In the genomic region with DNA sequence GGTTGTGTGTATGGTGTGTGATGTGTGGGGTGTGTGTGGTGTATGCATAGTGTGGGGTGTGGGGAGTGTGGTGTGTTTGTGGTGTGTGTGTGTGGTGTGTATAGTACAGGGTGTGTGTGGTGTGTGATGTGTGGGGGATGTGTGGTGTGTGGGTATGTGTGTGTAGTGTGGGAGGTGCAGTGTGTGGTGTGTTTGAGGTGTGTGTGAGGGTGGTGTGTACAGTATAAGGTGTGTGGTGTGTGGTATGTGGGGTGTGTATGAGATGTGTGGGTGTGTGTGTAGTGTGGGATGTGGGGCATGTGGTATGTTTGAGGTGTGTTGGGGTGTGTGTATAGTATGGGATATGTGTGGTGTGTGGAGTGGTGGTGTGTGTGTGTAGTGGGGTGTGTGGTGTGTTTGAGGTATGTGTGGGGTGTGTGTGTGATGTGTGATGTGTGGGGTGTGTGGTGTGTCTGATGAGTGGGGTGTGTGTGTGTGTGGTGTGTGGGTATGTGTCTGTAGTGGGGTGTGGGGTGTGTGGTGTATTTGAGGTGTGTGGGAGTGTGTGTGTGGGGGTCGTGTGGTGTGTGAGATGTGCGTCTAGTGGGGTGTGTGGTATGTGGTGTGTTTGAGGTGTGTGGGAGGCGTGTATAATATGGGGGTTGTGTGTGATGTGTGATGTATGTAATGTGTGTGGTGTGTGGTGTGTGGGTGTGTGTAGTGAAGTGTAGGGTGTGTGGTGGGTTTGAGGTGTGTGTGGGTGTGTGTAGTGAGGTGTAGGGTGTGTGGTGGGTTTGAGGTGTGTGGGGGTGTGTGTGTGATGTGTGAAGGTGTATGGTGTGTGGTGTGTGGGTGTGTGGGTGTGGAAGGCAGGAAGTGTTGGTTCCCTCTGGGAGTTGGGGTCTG, we compare ENCODE assay signal across 1 cellular context.
TF ChIP-seq lines count a peak whose summit lies in the region.

No MANE protein-coding gene starts in this region.

TF ChIP-seq in GM12878, 131 proteins besides CTCF, POLR2A, EP300 and RAD21 (continues in another document):
- peak; percentile 37 for TF ChIP-seq SKIL (IDR thresholded peaks at IDR 0.05; ENCODE audit: low read depth, poor library complexity, severe bottlenecking)
- no peak for TF ChIP-seq TCF7 (IDR thresholded peaks at IDR 0.05; ENCODE audit: borderline replicate concordance)
- TF ChIP-seq, protein P1, sequence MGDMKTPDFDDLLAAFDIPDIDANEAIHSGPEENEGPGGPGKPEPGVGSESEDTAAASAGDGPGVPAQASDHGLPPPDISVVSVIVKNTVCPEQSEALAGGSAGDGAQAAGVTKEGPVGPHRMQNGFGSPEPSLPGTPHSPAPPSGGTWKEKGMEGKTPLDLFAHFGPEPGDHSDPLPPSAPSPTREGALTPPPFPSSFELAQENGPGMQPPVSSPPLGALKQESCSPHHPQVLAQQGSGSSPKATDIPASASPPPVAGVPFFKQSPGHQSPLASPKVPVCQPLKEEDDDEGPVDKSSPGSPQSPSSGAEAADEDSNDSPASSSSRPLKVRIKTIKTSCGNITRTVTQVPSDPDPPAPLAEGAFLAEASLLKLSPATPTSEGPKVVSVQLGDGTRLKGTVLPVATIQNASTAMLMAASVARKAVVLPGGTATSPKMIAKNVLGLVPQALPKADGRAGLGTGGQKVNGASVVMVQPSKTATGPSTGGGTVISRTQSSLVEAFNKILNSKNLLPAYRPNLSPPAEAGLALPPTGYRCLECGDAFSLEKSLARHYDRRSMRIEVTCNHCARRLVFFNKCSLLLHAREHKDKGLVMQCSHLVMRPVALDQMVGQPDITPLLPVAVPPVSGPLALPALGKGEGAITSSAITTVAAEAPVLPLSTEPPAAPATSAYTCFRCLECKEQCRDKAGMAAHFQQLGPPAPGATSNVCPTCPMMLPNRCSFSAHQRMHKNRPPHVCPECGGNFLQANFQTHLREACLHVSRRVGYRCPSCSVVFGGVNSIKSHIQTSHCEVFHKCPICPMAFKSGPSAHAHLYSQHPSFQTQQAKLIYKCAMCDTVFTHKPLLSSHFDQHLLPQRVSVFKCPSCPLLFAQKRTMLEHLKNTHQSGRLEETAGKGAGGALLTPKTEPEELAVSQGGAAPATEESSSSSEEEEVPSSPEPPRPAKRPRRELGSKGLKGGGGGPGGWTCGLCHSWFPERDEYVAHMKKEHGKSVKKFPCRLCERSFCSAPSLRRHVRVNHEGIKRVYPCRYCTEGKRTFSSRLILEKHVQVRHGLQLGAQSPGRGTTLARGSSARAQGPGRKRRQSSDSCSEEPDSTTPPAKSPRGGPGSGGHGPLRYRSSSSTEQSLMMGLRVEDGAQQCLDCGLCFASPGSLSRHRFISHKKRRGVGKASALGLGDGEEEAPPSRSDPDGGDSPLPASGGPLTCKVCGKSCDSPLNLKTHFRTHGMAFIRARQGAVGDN (IDR thresholded peaks at IDR 0.05): no peak
- peak; percentile 99 for TF ChIP-seq ATF7 (IDR thresholded peaks at IDR 0.05; ENCODE audit: low read depth)
- peak; percentile 99; the same call in 1 of the 2 replicates for TF ChIP-seq NBN (IDR thresholded peaks at IDR 0.05)
- peak; percentile 80 for TF ChIP-seq RELB (IDR thresholded peaks at IDR 0.05; ENCODE audit: low read depth)
- TF ChIP-seq, protein P2, sequence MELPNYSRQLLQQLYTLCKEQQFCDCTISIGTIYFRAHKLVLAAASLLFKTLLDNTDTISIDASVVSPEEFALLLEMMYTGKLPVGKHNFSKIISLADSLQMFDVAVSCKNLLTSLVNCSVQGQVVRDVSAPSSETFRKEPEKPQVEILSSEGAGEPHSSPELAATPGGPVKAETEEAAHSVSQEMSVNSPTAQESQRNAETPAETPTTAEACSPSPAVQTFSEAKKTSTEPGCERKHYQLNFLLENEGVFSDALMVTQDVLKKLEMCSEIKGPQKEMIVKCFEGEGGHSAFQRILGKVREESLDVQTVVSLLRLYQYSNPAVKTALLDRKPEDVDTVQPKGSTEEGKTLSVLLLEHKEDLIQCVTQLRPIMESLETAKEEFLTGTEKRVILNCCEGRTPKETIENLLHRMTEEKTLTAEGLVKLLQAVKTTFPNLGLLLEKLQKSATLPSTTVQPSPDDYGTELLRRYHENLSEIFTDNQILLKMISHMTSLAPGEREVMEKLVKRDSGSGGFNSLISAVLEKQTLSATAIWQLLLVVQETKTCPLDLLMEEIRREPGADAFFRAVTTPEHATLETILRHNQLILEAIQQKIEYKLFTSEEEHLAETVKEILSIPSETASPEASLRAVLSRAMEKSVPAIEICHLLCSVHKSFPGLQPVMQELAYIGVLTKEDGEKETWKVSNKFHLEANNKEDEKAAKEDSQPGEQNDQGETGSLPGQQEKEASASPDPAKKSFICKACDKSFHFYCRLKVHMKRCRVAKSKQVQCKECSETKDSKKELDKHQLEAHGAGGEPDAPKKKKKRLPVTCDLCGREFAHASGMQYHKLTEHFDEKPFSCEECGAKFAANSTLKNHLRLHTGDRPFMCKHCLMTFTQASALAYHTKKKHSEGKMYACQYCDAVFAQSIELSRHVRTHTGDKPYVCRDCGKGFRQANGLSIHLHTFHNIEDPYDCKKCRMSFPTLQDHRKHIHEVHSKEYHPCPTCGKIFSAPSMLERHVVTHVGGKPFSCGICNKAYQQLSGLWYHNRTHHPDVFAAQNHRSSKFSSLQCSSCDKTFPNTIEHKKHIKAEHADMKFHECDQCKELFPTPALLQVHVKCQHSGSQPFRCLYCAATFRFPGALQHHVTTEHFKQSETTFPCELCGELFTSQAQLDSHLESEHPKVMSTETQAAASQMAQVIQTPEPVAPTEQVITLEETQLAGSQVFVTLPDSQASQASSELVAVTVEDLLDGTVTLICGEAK (IDR thresholded peaks at IDR 0.05; ENCODE audit: borderline replicate concordance): no peak
- TF ChIP-seq EED (IDR thresholded peaks at IDR 0.05; ENCODE audit: low read depth): peak; percentile 63
- TF ChIP-seq STAT1 (conservative IDR thresholded peaks at IDR 0.05): no peak
- peak; percentile 39; the same call in 1 of the 2 replicates for TF ChIP-seq SPI1 (IDR thresholded peaks at IDR 0.05; ENCODE audit: borderline replicate concordance, insufficient read depth, low read depth, low read length)
- TF ChIP-seq, protein P3, sequence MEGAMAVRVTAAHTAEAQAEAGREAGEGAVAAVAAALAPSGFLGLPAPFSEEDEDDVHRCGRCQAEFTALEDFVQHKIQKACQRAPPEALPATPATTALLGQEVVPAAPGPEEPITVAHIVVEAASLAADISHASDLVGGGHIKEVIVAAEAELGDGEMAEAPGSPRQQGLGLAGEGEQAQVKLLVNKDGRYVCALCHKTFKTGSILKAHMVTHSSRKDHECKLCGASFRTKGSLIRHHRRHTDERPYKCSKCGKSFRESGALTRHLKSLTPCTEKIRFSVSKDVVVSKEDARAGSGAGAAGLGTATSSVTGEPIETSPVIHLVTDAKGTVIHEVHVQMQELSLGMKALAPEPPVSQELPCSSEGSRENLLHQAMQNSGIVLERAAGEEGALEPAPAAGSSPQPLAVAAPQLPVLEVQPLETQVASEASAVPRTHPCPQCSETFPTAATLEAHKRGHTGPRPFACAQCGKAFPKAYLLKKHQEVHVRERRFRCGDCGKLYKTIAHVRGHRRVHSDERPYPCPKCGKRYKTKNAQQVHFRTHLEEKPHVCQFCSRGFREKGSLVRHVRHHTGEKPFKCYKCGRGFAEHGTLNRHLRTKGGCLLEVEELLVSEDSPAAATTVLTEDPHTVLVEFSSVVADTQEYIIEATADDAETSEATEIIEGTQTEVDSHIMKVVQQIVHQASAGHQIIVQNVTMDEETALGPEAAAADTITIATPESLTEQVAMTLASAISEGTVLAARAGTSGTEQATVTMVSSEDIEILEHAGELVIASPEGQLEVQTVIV (IDR thresholded peaks at IDR 0.05; ENCODE audit: borderline replicate concordance, partially characterized antibody): peak; percentile 23
- 0 out of 2 replicates have a peak, but pooled peaks have one; percentile 29 for TF ChIP-seq MEF2A (IDR thresholded peaks at IDR 0.05; ENCODE audit: insufficient read depth, low read depth, low read length)
- TF ChIP-seq HDAC2 (IDR thresholded peaks at IDR 0.05): no peak
- no peak for TF ChIP-seq TCF3 (IDR thresholded peaks at IDR 0.05; ENCODE audit: borderline replicate concordance, insufficient read depth, low read depth, low read length)
- TF ChIP-seq ZNF217 (IDR thresholded peaks at IDR 0.05): peak; percentile 91
- peak; percentile 80 for TF ChIP-seq BCL11A (IDR thresholded peaks at IDR 0.05; ENCODE audit: low read depth, low read length)
- no peak for TF ChIP-seq PRDM15 (CRISPR knock-in tag; IDR thresholded peaks at IDR 0.05)
- TF ChIP-seq LARP7 (IDR thresholded peaks at IDR 0.05): no peak
- TF ChIP-seq IKZF2 (IDR thresholded peaks at IDR 0.05): peak; percentile 90 to 94
- peak; percentile 90 for TF ChIP-seq MTA2 (IDR thresholded peaks at IDR 0.05; ENCODE audit: low read depth)
- TF ChIP-seq FOXK2 (IDR thresholded peaks at IDR 0.05): peak; percentile 5; the same call in 1 of the 2 replicates
- TF ChIP-seq SMAD1 (IDR thresholded peaks at IDR 0.05; ENCODE audit: low read depth, partially characterized antibody): peak; percentile 54
- TF ChIP-seq, protein P4, sequence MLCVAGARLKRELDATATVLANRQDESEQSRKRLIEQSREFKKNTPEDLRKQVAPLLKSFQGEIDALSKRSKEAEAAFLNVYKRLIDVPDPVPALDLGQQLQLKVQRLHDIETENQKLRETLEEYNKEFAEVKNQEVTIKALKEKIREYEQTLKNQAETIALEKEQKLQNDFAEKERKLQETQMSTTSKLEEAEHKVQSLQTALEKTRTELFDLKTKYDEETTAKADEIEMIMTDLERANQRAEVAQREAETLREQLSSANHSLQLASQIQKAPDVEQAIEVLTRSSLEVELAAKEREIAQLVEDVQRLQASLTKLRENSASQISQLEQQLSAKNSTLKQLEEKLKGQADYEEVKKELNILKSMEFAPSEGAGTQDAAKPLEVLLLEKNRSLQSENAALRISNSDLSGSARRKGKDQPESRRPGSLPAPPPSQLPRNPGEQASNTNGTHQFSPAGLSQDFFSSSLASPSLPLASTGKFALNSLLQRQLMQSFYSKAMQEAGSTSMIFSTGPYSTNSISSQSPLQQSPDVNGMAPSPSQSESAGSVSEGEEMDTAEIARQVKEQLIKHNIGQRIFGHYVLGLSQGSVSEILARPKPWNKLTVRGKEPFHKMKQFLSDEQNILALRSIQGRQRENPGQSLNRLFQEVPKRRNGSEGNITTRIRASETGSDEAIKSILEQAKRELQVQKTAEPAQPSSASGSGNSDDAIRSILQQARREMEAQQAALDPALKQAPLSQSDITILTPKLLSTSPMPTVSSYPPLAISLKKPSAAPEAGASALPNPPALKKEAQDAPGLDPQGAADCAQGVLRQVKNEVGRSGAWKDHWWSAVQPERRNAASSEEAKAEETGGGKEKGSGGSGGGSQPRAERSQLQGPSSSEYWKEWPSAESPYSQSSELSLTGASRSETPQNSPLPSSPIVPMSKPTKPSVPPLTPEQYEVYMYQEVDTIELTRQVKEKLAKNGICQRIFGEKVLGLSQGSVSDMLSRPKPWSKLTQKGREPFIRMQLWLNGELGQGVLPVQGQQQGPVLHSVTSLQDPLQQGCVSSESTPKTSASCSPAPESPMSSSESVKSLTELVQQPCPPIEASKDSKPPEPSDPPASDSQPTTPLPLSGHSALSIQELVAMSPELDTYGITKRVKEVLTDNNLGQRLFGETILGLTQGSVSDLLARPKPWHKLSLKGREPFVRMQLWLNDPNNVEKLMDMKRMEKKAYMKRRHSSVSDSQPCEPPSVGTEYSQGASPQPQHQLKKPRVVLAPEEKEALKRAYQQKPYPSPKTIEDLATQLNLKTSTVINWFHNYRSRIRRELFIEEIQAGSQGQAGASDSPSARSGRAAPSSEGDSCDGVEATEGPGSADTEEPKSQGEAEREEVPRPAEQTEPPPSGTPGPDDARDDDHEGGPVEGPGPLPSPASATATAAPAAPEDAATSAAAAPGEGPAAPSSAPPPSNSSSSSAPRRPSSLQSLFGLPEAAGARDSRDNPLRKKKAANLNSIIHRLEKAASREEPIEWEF (IDR thresholded peaks at IDR 0.05; ENCODE audit: insufficient replicate concordance, low read depth, low read length): no peak
- no peak for TF ChIP-seq PAX8 (IDR thresholded peaks at IDR 0.05)
